ENCODE assay signal across 9 cellular contexts in the genomic region with DNA sequence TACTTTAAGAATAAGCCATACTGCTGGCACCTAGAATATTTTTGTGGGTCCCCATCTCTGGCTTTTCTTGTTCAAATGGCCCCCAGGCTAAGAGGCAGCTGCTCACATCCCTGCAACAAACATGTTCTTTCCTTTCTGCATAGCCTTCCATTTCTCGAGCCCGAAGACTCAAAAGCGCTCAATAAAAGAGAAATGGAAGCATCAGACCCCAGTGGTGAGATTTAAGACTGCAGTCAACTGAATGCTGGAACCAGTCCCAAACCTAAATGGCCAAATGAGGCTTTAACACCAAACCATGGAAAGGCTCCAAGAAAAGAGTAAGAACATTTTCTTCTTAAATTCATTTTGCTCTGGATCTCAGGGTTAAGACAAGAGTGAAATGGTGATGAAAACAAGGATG.
DNase-seq lines count a peak whose midpoint lies in the region; ATAC-seq and TF ChIP-seq lines count a peak whose summit lies in the region.
"Had no signal": no experiment of that assay in that cellular context is flagged by ENCODE, and none has a peak within 500 bp of the region (broad histone marks: within the 10 kb centered on the region; RNA-seq: fewer than 3 reads in every experiment).

No MANE protein-coding gene starts in this region.

- peak; percentile 21 for TF ChIP-seq CTCF in AG09309 (IDR thresholded peaks at IDR 0.05; ENCODE audit: control insufficient read depth, insufficient read depth, low read depth, low read length, missing control alignments)
- TF ChIP-seq CTCF in colonic mucosa (IDR thresholded peaks at IDR 0.05), result no peak

- no peaks in the 10 kb centered on the region for H3K36me3 ChIP-seq in colonic mucosa

- H3K4me3 Mint-ChIP-seq in T-helper 17 cell, result no peak overlapping the region

- peaks cover 55% of the 10 kb centered on the region for H3K4me1 Mint-ChIP-seq in T-helper 17 cell

- no peaks in the 10 kb centered on the region for H3K4me1 ChIP-seq in colonic mucosa

- H3K36me3 Mint-ChIP-seq in T-helper 17 cell (ENCODE audit: low read depth), result peaks cover 2% of the 10 kb centered on the region

- intact Hi-C loops in colonic mucosa (cut with DNase I), result no loop called here

- H3K27ac Mint-ChIP-seq in T-helper 17 cell, result peak overlapping the region; percentile 89

- H3K4me3 ChIP-seq in AG09309 (ENCODE audit: control insufficient read depth, low read depth, low read length) (no peak overlapping the region), colonic mucosa (no peak overlapping the region)

- H3K27me3 Mint-ChIP-seq in T-helper 17 cell, result no peaks in the 10 kb centered on the region

- no peaks in the 10 kb centered on the region for H3K9me3 ChIP-seq in T-helper 17 cell (ENCODE audit: control insufficient read depth, low read length, poor library complexity, severe bottlenecking)
- no peaks in the 10 kb centered on the region for H3K9me3 ChIP-seq in colonic mucosa

- in situ Hi-C loops in G401 (cut with HindIII; ENCODE audit: low sequenced_read_pairs), result no loop called here

- H3K9ac ChIP-seq in colonic mucosa (ENCODE audit: low read depth in 2 of 2, low read length in 2 of 2), result no peak overlapping the region

- no peaks in the 10 kb centered on the region for H3K27me3 ChIP-seq in colonic mucosa

- DNase-seq in AG09309 (ENCODE audit: low read depth) (no peak), G401 (ENCODE audit: low spot score) (peak; percentile 64), T-helper 17 cell (no peak), iris pigment epithelial cell (ENCODE audit: low read depth) (peak; percentile 29), SW480 (ENCODE audit: low spot score) (no peak), colonic mucosa (no peak)
- DNase-seq: NCI-H510A had no signal

- ATAC-seq in T-helper 17 cell (no peak), GM21360 (IDR thresholded peaks at IDR 0.05; ENCODE audit: unreplicated experiment) (no peak), GM19463 (IDR thresholded peaks at IDR 0.05; ENCODE audit: unreplicated experiment) (no peak)

- H3K27ac ChIP-seq in colonic mucosa, result no peak overlapping the region

Comparison
In these comparisons a context has a peak if more than half of its experiments do, and no peak if none do; other contexts are left out.
1. DNase-seq: peak in G401 (single experiment) and iris pigment epithelial cell (single experiment); none in AG09309 (single experiment), T-helper 17 cell (0 of 3), SW480 (single experiment) and colonic mucosa (single experiment).